22 cellular contexts compared by ENCODE assay signal in the genomic region with DNA sequence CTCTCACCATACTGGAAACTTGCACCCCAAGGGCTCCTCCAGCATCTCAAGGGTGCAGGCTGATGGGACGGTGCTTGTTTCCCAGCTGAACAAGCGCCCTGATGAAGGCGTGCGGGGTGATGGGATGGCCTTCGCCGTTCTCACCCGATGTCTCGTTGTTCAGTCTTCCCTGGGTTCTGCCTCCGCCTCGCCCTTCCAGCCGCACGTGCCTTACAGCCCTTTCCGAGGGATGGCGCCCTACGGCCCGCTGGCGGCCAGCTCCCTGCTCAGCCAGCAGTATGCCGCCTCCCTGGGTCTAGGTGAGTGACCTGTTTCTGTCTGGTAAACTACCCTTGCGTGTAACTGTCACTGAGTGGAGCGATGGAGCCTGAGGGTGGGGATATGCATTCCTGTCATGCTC. TPM values are rescaled to one million over a fixed set of nuclear protein-coding genes. Genes with fewer than 3 reads are reported as not detected.
DNase-seq lines count a peak whose midpoint lies in the region; ATAC-seq and TF ChIP-seq lines count a peak whose summit lies in the region.
"Had no signal": no experiment of that assay in that cellular context is flagged by ENCODE, and none has a peak within 500 bp of the region (broad histone marks: within the 10 kb centered on the region; RNA-seq: fewer than 3 reads in every experiment).

No MANE protein-coding gene starts in this region.

- H3K36me3 Mint-ChIP-seq in activated naive CD4-positive, alpha-beta T cell treated with anti-CD3 and anti-CD28 coated beads for 36 hours (ENCODE audit: low read depth) = peaks cover 46% of the 10 kb centered on the region

- no peak overlapping the region for H3K4me3 ChIP-seq in Loucy (ENCODE audit: low read length, poor library complexity, severe bottlenecking)
- H3K4me3 ChIP-seq in skeletal muscle tissue (ENCODE audit: low read length in 3 of 3) = no peak overlapping the region
- no peak overlapping the region for H3K4me3 ChIP-seq in coronary artery

- ATAC-seq in GM19467 (IDR thresholded peaks at IDR 0.05; ENCODE audit: unreplicated experiment) = no peak
- ATAC-seq: HCT116 had no signal

- intact Hi-C loops in activated naive CD4-positive, alpha-beta T cell treated with anti-CD3 and anti-CD28 coated beads for 36 hours (cut with micrococcal nuclease) = no loop called here

- H3K4me1 ChIP-seq in Loucy (ENCODE audit: insufficient read depth, low read length, poor library complexity, severe bottlenecking) (peaks cover 43% of the 10 kb centered on the region), skeletal muscle tissue (ENCODE audit: control insufficient read depth in 3 of 3, insufficient read depth in 3 of 3, low read length in 3 of 3) (peaks cover 11 to 45% (median 23%) of the 10 kb centered on the region in 3 donors)

- H3K4me2 ChIP-seq in Loucy (ENCODE audit: low read depth, low read length, poor library complexity, severe bottlenecking) = peak overlapping the region; percentile 99

- H3K9me3 ChIP-seq in Loucy (ENCODE audit: insufficient read depth, low read depth, low read length) (no peaks in the 10 kb centered on the region), skeletal muscle tissue (ENCODE audit: control insufficient read depth in 3 of 3, low read length in 3 of 3) (no peaks in the 10 kb centered on the region)

- no peaks in the 10 kb centered on the region for H3K27me3 Mint-ChIP-seq in activated naive CD4-positive, alpha-beta T cell treated with anti-CD3 and anti-CD28 coated beads for 36 hours (ENCODE audit: low read depth)
- H3K27me3 Mint-ChIP-seq: B cell; CD4-positive, CD25-positive, alpha-beta regulatory T cell had no signal

- no peaks in the 10 kb centered on the region for H3F3A ChIP-seq in Loucy (ENCODE audit: low read depth)

- CTCF ChIA-PET in activated naive CD4-positive, alpha-beta T cell treated with anti-CD3 and anti-CD28 coated beads for 36 hours (lab: Charles Lee) = interaction anchor here (2.8 kb wide), 1 partner anchor 115 kb away, joined by 11 read pairs; no protein-coding TSS in a partner anchor

- H3K9me2 ChIP-seq in Loucy (replicated peaks; ENCODE audit: low read depth, low read length) = no peaks in the 10 kb centered on the region

- peaks cover 56% of the 10 kb centered on the region; the same call in 1 of the 2 replicates for H3K36me3 ChIP-seq in Loucy (ENCODE audit: insufficient read depth, low read length)
- H3K36me3 ChIP-seq in skeletal muscle tissue (ENCODE audit: control insufficient read depth in 3 of 3, insufficient read depth in 3 of 3, low read length in 3 of 3) = peaks cover 54 to 66% (median 61%) of the 10 kb centered on the region in 3 donors

- H3K4me1 Mint-ChIP-seq in activated naive CD4-positive, alpha-beta T cell treated with anti-CD3 and anti-CD28 coated beads for 36 hours (ENCODE audit: low read depth) = peaks cover 33% of the 10 kb centered on the region

- H3K4me3 Mint-ChIP-seq in activated naive CD4-positive, alpha-beta T cell treated with anti-CD3 and anti-CD28 coated beads for 36 hours = no peak overlapping the region
- H3K4me3 Mint-ChIP-seq: B cell, HFFc6 had no signal

- H3K9me3 Mint-ChIP-seq in activated naive CD4-positive, alpha-beta T cell treated with anti-CD3 and anti-CD28 coated beads for 36 hours = no peaks in the 10 kb centered on the region
- H3K9me3 Mint-ChIP-seq: CD4-positive, CD25-positive, alpha-beta regulatory T cell; CD8-positive, alpha-beta memory T cell; HFFc6 had no signal

- H3K79me2 ChIP-seq in Loucy (ENCODE audit: insufficient read depth, low read length) = peaks cover 82% of the 10 kb centered on the region

- TF ChIP-seq CTCF in Loucy (conservative IDR thresholded peaks at IDR 0.05; ENCODE audit: low read length) = no peak
- TF ChIP-seq CTCF in coronary artery (IDR thresholded peaks at IDR 0.05) = no peak

- peaks cover 32% of the 10 kb centered on the region for H4K20me1 ChIP-seq in Loucy (ENCODE audit: insufficient read depth, low read length, poor library complexity, severe bottlenecking)

- peak overlapping the region; percentile 14 for H3K9ac ChIP-seq in Loucy (ENCODE audit: low read depth, low read length, poor library complexity, severe bottlenecking)
- H3K9ac ChIP-seq in skeletal muscle tissue (ENCODE audit: low read depth in 1 of 3, low read length in 3 of 3) = peak overlapping the region in 2 of 3 donors; percentile 6 to 33

- no peak overlapping the region for H3K27ac ChIP-seq in skeletal muscle tissue (ENCODE audit: low read depth, low read length)
- H3K27ac ChIP-seq in coronary artery = no peak overlapping the region
- H3K27ac ChIP-seq: HL-60 had no signal

- H3K27me3 ChIP-seq in Loucy (ENCODE audit: insufficient read depth, low read length, poor library complexity, severe bottlenecking) = no peaks in the 10 kb centered on the region
- no peaks in the 10 kb centered on the region for H3K27me3 ChIP-seq in skeletal muscle tissue (ENCODE audit: control insufficient read depth in 3 of 3, insufficient read depth in 3 of 3, low read length in 3 of 3)

- no peak for DNase-seq in activated naive CD4-positive, alpha-beta T cell treated with anti-CD3 and anti-CD28 coated beads for 36 hours
- no peak for DNase-seq in activated naive CD4-positive, alpha-beta T cell treated with Interleukin-2 at 50 U/mL for 16 hours
- DNase-seq in kidney tubule cell (ENCODE audit: low spot score) (peak; percentile 20), coronary artery (ENCODE audit: low spot score) (no peak), 8988T (no peak)
- DNase-seq: C1 segment of cervical spinal cord; CD4-positive, CD25-positive, alpha-beta regulatory T cell; CD8-positive, alpha-beta memory T cell; COR-L47; DMS 273 treated with DMSO at 0.1 percent for 48 hours; DMS53; DND-41; EL; GOT3; H7; HFFc6 had no signal

- peak overlapping the region; percentile 30 for H3K27ac Mint-ChIP-seq in activated naive CD4-positive, alpha-beta T cell treated with anti-CD3 and anti-CD28 coated beads for 36 hours
- H3K27ac Mint-ChIP-seq: B cell; CD4-positive, CD25-positive, alpha-beta regulatory T cell; HFFc6 had no signal

- H2AFZ ChIP-seq in Loucy (ENCODE audit: low read length) = no peak overlapping the region

RNA-seq across cellular contexts. Expression of a gene that starts 3.9 kb away (rescaled TPM):
- 10 to 100 TPM; 29.6 to 33.3 TPM for total RNA-seq in activated naive CD4-positive, alpha-beta T cell treated with anti-CD3 and anti-CD28 coated beads for 36 hours
- total RNA-seq in skeletal muscle tissue = 53.8 TPM

RNA-seq across cellular contexts. Expression of a gene that starts 17.1 kb away (rescaled TPM):
- total RNA-seq in activated naive CD4-positive, alpha-beta T cell treated with anti-CD3 and anti-CD28 coated beads for 36 hours = 100 to 1,000 TPM; 287 to 288 TPM
- 121 TPM for total RNA-seq in skeletal muscle tissue

RNA-seq across cellular contexts. Expression of a gene that starts 17.4 kb away (rescaled TPM):
- 10 to 100 TPM; 14.5 to 18.0 TPM for total RNA-seq in activated naive CD4-positive, alpha-beta T cell treated with anti-CD3 and anti-CD28 coated beads for 36 hours
- 11.5 TPM for total RNA-seq in skeletal muscle tissue

RNA-seq across cellular contexts. Expression of a gene that starts 56.7 kb away (rescaled TPM):
- 10 to 100 TPM; 34.3 to 36.4 TPM for total RNA-seq in activated naive CD4-positive, alpha-beta T cell treated with anti-CD3 and anti-CD28 coated beads for 36 hours
- total RNA-seq in skeletal muscle tissue = 10.4 TPM
